ENCODE assay signal across 13 cellular contexts in the genomic region with DNA sequence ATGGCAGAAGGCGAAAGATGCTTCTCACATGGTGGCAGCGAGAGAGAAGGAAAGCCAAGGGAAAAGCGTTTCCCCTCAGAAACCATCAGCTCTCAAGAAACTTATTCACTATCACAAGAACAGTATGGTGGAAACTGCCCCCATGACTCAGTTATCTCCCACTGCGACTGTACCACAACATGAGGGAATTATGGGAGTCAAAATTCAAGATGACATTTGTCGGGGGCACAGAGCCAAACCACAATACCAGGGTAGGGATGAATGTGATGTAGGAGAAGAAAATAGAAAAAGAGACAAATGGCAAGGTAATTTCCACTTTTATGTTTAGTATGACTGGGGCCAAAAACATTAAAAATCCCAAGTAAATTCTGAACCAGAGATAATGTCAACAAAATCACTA.
DNase-seq lines count a peak whose midpoint lies in the region; ATAC-seq and TF ChIP-seq lines count a peak whose summit lies in the region.
"Had no signal": no experiment of that assay in that cellular context is flagged by ENCODE, and none has a peak within 500 bp of the region (broad histone marks: within the 10 kb centered on the region; RNA-seq: fewer than 3 reads in every experiment).

No MANE protein-coding gene starts in this region.

- CTCF ChIA-PET in activated CD8-positive, alpha-beta memory T cell treated with anti-CD3 and anti-CD28 coated beads, Interleukin-2, amount 10 ng/mL, durations not matched to agents 7 days and 5 days (lab: Charles Lee) = no interaction called here

- WGBS in heart left ventricle, 4 donors = 59 to 82% (median 69%) methylated on average over 4 to 5 of the region's 5 CpGs

- no peaks in the 10 kb centered on the region for H3K36me3 Mint-ChIP-seq in dendritic cell treated with granulocyte-macrophage colony-stimulating factor and Interleukin-4, amounts not matched to agents 40 ng/mL and 50 ng/mL, for 4 days (ENCODE audit: low read depth)
- H3K36me3 Mint-ChIP-seq in activated CD8-positive, alpha-beta memory T cell treated with anti-CD3 and anti-CD28 coated beads, Interleukin-2, amount 10 ng/mL, durations not matched to agents 7 days and 5 days = no peaks in the 10 kb centered on the region

- no peak for DNase-seq in Karpas-422
- no peak for DNase-seq in heart left ventricle
- no peak for DNase-seq in COLO668 (lab: John Stamatoyannopoulos, UW; ENCODE audit: unreplicated experiment)
- DNase-seq in activated CD8-positive, alpha-beta memory T cell treated with anti-CD3 and anti-CD28 coated beads, Interleukin-2, amount 10 ng/mL, durations not matched to agents 7 days and 5 days = no peak
- DNase-seq in NCI-H2081 treated with DMSO at 0.1 percent for 48 hours (lab: John Stamatoyannopoulos, UW) = no peak
- DNase-seq: C1 segment of cervical spinal cord; CD4-positive, alpha-beta T cell; DMS79; H9 had no signal

- peak overlapping the region; percentile 19 to 78 (median 56); a peak in 19 of 22 replicates for H3K4me2 ChIP-seq in BLaER1 treated with 17β-estradiol and CSF1 and Interleukin-3, amounts not matched to agents 10 nM and 100 nM
- peak overlapping the region; percentile 39 for H3K4me2 ChIP-seq in Karpas-422 (ENCODE audit: low read depth, low read length, poor library complexity, severe bottlenecking)
- H3K4me2 ChIP-seq: GM23338 had no signal

- peaks cover 16 to 42% (median 20%) of the 10 kb centered on the region in 10 experiments; a peak in 19 of 20 replicates for H3K4me1 ChIP-seq in BLaER1 treated with 17β-estradiol and CSF1 and Interleukin-3, amounts not matched to agents 10 nM and 100 nM
- peaks cover 34% of the 10 kb centered on the region for H3K4me1 ChIP-seq in Karpas-422 (ENCODE audit: low read length)
- no peaks in the 10 kb centered on the region for H3K4me1 ChIP-seq in heart left ventricle

- TF ChIP-seq POLR2A in heart left ventricle (IDR thresholded peaks at IDR 0.05) = no peak

- no peak overlapping the region for H3K4me3 Mint-ChIP-seq in dendritic cell treated with granulocyte-macrophage colony-stimulating factor and Interleukin-4, amounts not matched to agents 40 ng/mL and 50 ng/mL, for 4 days
- H3K4me3 Mint-ChIP-seq in activated CD8-positive, alpha-beta memory T cell treated with anti-CD3 and anti-CD28 coated beads, Interleukin-2, amount 10 ng/mL, durations not matched to agents 7 days and 5 days = no peak overlapping the region
- H3K4me3 Mint-ChIP-seq: CD4-positive, alpha-beta T cell; GM23338; H9 had no signal

- no peaks in the 10 kb centered on the region for H3K79me2 ChIP-seq in Karpas-422 (ENCODE audit: low read length)

- H3K27ac Mint-ChIP-seq in dendritic cell treated with granulocyte-macrophage colony-stimulating factor and Interleukin-4, amounts not matched to agents 40 ng/mL and 50 ng/mL, for 4 days = peak overlapping the region; percentile 65
- no peak overlapping the region for H3K27ac Mint-ChIP-seq in activated CD8-positive, alpha-beta memory T cell treated with anti-CD3 and anti-CD28 coated beads, Interleukin-2, amount 10 ng/mL, durations not matched to agents 7 days and 5 days
- H3K27ac Mint-ChIP-seq: CD4-positive, alpha-beta T cell; GM23338; H9 had no signal

- no peaks in the 10 kb centered on the region for H3K36me3 ChIP-seq in BLaER1 treated with 17β-estradiol and CSF1 and Interleukin-3, amounts not matched to agents 10 nM and 100 nM
- H3K36me3 ChIP-seq in Karpas-422 (ENCODE audit: insufficient read depth, low read length) (no peaks in the 10 kb centered on the region), heart left ventricle (no peaks in the 10 kb centered on the region)

- no peak overlapping the region for H3K4me3 ChIP-seq in BLaER1 treated with 17β-estradiol and CSF1 and Interleukin-3, amounts not matched to agents 10 nM and 100 nM
- H3K4me3 ChIP-seq in Karpas-422 (ENCODE audit: low read length) (no peak overlapping the region), heart left ventricle (no peak overlapping the region)
- H3K4me3 ChIP-seq: GM23338 had no signal

- no peak overlapping the region for H3K9ac ChIP-seq in BLaER1 treated with 17β-estradiol and CSF1 and Interleukin-3, amounts not matched to agents 10 nM and 100 nM
- no peak overlapping the region for H3K9ac ChIP-seq in Karpas-422 (ENCODE audit: low read length)

- H3K4me1 Mint-ChIP-seq in dendritic cell treated with granulocyte-macrophage colony-stimulating factor and Interleukin-4, amounts not matched to agents 40 ng/mL and 50 ng/mL, for 4 days (ENCODE audit: low read depth) = peaks cover 17% of the 10 kb centered on the region
- no peaks in the 10 kb centered on the region for H3K4me1 Mint-ChIP-seq in activated CD8-positive, alpha-beta memory T cell treated with anti-CD3 and anti-CD28 coated beads, Interleukin-2, amount 10 ng/mL, durations not matched to agents 7 days and 5 days
- H3K4me1 Mint-ChIP-seq: GM23338, H9 had no signal

- ATAC-seq in heart left ventricle = no peak
- ATAC-seq in activated CD8-positive, alpha-beta memory T cell treated with anti-CD3 and anti-CD28 coated beads, Interleukin-2, amount 10 ng/mL, durations not matched to agents 7 days and 5 days = no peak
- ATAC-seq: GM23338, HepG2 had no signal

- peaks cover 0 to 93% (median 0%) of the 10 kb centered on the region in 11 experiments; a peak in 6 of 22 replicates for H3K27me3 ChIP-seq in BLaER1 treated with 17β-estradiol and CSF1 and Interleukin-3, amounts not matched to agents 10 nM and 100 nM
- H3K27me3 ChIP-seq in Karpas-422 (ENCODE audit: low read length) (no peaks in the 10 kb centered on the region), heart left ventricle (no peaks in the 10 kb centered on the region)

- H3K27ac ChIP-seq in BLaER1 treated with 17β-estradiol and CSF1 and Interleukin-3, amounts not matched to agents 10 nM and 100 nM = peak overlapping the region in 8 of 11 experiments; percentile 10 to 86 (median 39); a peak in 11 of 22 replicates
- H3K27ac ChIP-seq in Karpas-422 (ENCODE audit: low read length) (no peak overlapping the region), heart left ventricle (no peak overlapping the region)

- peaks cover 18% of the 10 kb centered on the region for H3K9me3 Mint-ChIP-seq in dendritic cell treated with granulocyte-macrophage colony-stimulating factor and Interleukin-4, amounts not matched to agents 40 ng/mL and 50 ng/mL, for 4 days
- H3K9me3 Mint-ChIP-seq in activated CD8-positive, alpha-beta memory T cell treated with anti-CD3 and anti-CD28 coated beads, Interleukin-2, amount 10 ng/mL, durations not matched to agents 7 days and 5 days (ENCODE audit: low read depth) = no peaks in the 10 kb centered on the region

- intact Hi-C loops in dendritic cell treated with granulocyte-macrophage colony-stimulating factor and Interleukin-4, amounts not matched to agents 40 ng/mL and 50 ng/mL, for 4 days (cut with micrococcal nuclease) = no loop called here
- intact Hi-C loops in heart left ventricle (cut with DNase I) = no loop called here

- TF ChIP-seq CTCF in heart left ventricle (IDR thresholded peaks at IDR 0.05) = no peak

- no peak overlapping the region for H2AFZ ChIP-seq in Karpas-422 (ENCODE audit: low read length)
- H2AFZ ChIP-seq: GM23338 had no signal

- no peaks in the 10 kb centered on the region for H4K20me1 ChIP-seq in BLaER1 treated with 17β-estradiol and CSF1 and Interleukin-3, amounts not matched to agents 10 nM and 100 nM
- H4K20me1 ChIP-seq in Karpas-422 (ENCODE audit: insufficient read depth, low read depth, low read length) = no peaks in the 10 kb centered on the region

- H3K27me3 Mint-ChIP-seq in dendritic cell treated with granulocyte-macrophage colony-stimulating factor and Interleukin-4, amounts not matched to agents 40 ng/mL and 50 ng/mL, for 4 days = peaks cover 29% of the 10 kb centered on the region
- H3K27me3 Mint-ChIP-seq in activated CD8-positive, alpha-beta memory T cell treated with anti-CD3 and anti-CD28 coated beads, Interleukin-2, amount 10 ng/mL, durations not matched to agents 7 days and 5 days = no peaks in the 10 kb centered on the region
- H3K27me3 Mint-ChIP-seq: CD4-positive, alpha-beta T cell had no signal

- H3K9me3 ChIP-seq in BLaER1 treated with 17β-estradiol and CSF1 and Interleukin-3, amounts not matched to agents 10 nM and 100 nM (replicated peaks in 1 of 11) = peaks cover 0 to 20% (median 0%) of the 10 kb centered on the region in 11 experiments; a peak in 4 of 22 replicates
- H3K9me3 ChIP-seq in Karpas-422 (ENCODE audit: low read length) = no peaks in the 10 kb centered on the region
- H3K9me3 ChIP-seq in heart left ventricle = peaks cover 0 to 4% (median 0%) of the 10 kb centered on the region in 12 donors

- no peaks in the 10 kb centered on the region for H3K9me2 ChIP-seq in Karpas-422 (replicated peaks; ENCODE audit: insufficient read depth, low read length)

Comparison
In these comparisons a context has a peak if more than half of its experiments do, and no peak if none do; other contexts are left out.
1. H3K27ac ChIP-seq: peak in BLaER1 treated with 17β-estradiol and CSF1 and Interleukin-3, amounts not matched to agents 10 nM and 100 nM (8 of 11); none in Karpas-422 (single experiment) and heart left ventricle (0 of 12).